In the genomic region with DNA sequence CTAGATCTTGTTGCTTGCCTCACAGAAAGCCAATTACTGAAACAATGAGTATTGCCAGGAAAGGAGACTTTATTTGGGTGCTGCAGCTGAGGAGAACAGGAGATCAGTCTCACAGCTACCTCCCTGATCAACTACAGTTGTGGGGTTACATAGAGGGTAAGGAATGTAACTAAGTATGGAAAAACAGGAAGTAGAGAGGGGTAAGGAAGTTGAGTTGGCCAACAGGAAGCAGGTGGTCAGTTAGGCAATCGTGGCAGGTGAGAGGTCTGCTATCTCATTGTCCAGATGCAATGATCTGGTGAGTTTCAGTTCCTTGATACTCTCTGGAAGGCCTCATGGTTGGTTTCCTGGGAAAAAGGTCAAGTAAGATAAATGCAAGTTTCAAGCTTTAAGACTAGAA, we compare ENCODE assay signal across 12 cellular contexts.
DNase-seq lines count a peak whose midpoint lies in the region; ATAC-seq and TF ChIP-seq lines count a peak whose summit lies in the region.
"Had no signal": no experiment of that assay in that cellular context is flagged by ENCODE, and none has a peak within 500 bp of the region (broad histone marks: within the 10 kb centered on the region; RNA-seq: fewer than 3 reads in every experiment).

No MANE protein-coding gene starts in this region.

- H3K4me3 ChIP-seq in GM23338 (no peak overlapping the region), endodermal cell (ENCODE audit: low read length) (no peak overlapping the region), stomach (no peak overlapping the region)
- H3K4me3 ChIP-seq: heart left ventricle, SK-N-MC had no signal

- H3K9ac ChIP-seq in endodermal cell (ENCODE audit: extremely low read depth, low read length, poor library complexity, severe bottlenecking): no peak overlapping the region

- H3K4me1 Mint-ChIP-seq in GM23338 (no peaks in the 10 kb centered on the region), endodermal cell (peaks cover 9% of the 10 kb centered on the region)
- H3K4me1 Mint-ChIP-seq in activated T-helper 17 cell treated with anti-CD3 and anti-CD28 coated beads, Interleukin-2, amount 50 U/mL, for 72 hours: no peaks in the 10 kb centered on the region

- TF ChIP-seq CTCF in GM23338 (conservative IDR thresholded peaks at IDR 0.05; ENCODE audit: low read depth in 2 of 2) (no peak), endodermal cell (conservative IDR thresholded peaks at IDR 0.05) (no peak), stomach (IDR thresholded peaks at IDR 0.05) (no peak)

- intact Hi-C loops in stomach (cut with DNase I; ENCODE audit: low total_unique reads): no loop called here

- no peak for TF ChIP-seq POLR2A in stomach (IDR thresholded peaks at IDR 0.05)

- DNase-seq in GM23338 (ENCODE audit: low spot score) (no peak), NOMO-1 treated with dmso at 0.1 percent for 144 hours (lab: John Stamatoyannopoulos, UW; ENCODE audit: unreplicated experiment) (peak; percentile 84), endodermal cell (no peak), pons (ENCODE audit: low spot score) (peak; percentile 64), stomach (no peak)
- DNase-seq: COR-L47, NCI-H1092 treated with DMSO at 0.1 percent for 48 hours, NCI-H526 treated with DMSO at 0.1 percent for 48 hours had no signal

- no peak overlapping the region for H3K4me3 Mint-ChIP-seq in GM23338
- H3K4me3 Mint-ChIP-seq in endodermal cell: no peak overlapping the region
- no peak overlapping the region for H3K4me3 Mint-ChIP-seq in activated T-helper 17 cell treated with anti-CD3 and anti-CD28 coated beads, Interleukin-2, amount 50 U/mL, for 72 hours

- H3K9me3 Mint-ChIP-seq in GM23338: peaks cover 23% of the 10 kb centered on the region
- peaks cover 17% of the 10 kb centered on the region for H3K9me3 Mint-ChIP-seq in endodermal cell
- H3K9me3 Mint-ChIP-seq in activated T-helper 17 cell treated with anti-CD3 and anti-CD28 coated beads, Interleukin-2, amount 50 U/mL, for 72 hours: peaks cover 5% of the 10 kb centered on the region

- H3K4me1 ChIP-seq in GM23338 (ENCODE audit: insufficient read depth): 0 out of 2 replicates have a peak, but pooled peaks cover 4% of the 10 kb centered on the region
- no peaks in the 10 kb centered on the region for H3K4me1 ChIP-seq in endodermal cell (ENCODE audit: control insufficient read depth, insufficient read depth, low read length)
- no peaks in the 10 kb centered on the region for H3K4me1 ChIP-seq in stomach

- peaks cover 26% of the 10 kb centered on the region for H3K9me2 ChIP-seq in GM23338 (ENCODE audit: insufficient read depth)

- H3K36me3 ChIP-seq in GM23338 (ENCODE audit: insufficient read depth): peaks cover 9% of the 10 kb centered on the region
- no peaks in the 10 kb centered on the region for H3K36me3 ChIP-seq in endodermal cell (ENCODE audit: control insufficient read depth, insufficient read depth, low read length)
- H3K36me3 ChIP-seq in stomach: no peaks in the 10 kb centered on the region
- H3K36me3 ChIP-seq: heart left ventricle had no signal

- no peaks in the 10 kb centered on the region for H3K79me2 ChIP-seq in GM23338 (replicated peaks; ENCODE audit: insufficient read depth)

- peak overlapping the region; percentile 30 for H3K27ac Mint-ChIP-seq in GM23338
- H3K27ac Mint-ChIP-seq in endodermal cell: peak overlapping the region; percentile 36
- no peak overlapping the region for H3K27ac Mint-ChIP-seq in activated T-helper 17 cell treated with anti-CD3 and anti-CD28 coated beads, Interleukin-2, amount 50 U/mL, for 72 hours

- no peak overlapping the region for H3K27ac ChIP-seq in GM23338 (ENCODE audit: low read depth)
- no peak overlapping the region for H3K27ac ChIP-seq in endodermal cell (ENCODE audit: low read depth, low read length)
- no peak overlapping the region for H3K27ac ChIP-seq in stomach
- H3K27ac ChIP-seq: heart left ventricle, SK-N-MC had no signal

- H3K36me3 Mint-ChIP-seq in GM23338 (ENCODE audit: low read depth) (peaks cover 22% of the 10 kb centered on the region), endodermal cell (ENCODE audit: low read depth) (no peaks in the 10 kb centered on the region)
- H3K36me3 Mint-ChIP-seq in activated T-helper 17 cell treated with anti-CD3 and anti-CD28 coated beads, Interleukin-2, amount 50 U/mL, for 72 hours (ENCODE audit: low read depth): no peaks in the 10 kb centered on the region

- TF ChIP-seq EP300 in stomach (IDR thresholded peaks at IDR 0.05): no peak

- peaks cover 11% of the 10 kb centered on the region for H3K9me3 ChIP-seq in endodermal cell (ENCODE audit: control insufficient read depth, low read length)
- peaks cover 0 to 12% (median 2%) of the 10 kb centered on the region in 4 donors for H3K9me3 ChIP-seq in stomach

- no peaks in the 10 kb centered on the region for H3F3A ChIP-seq in GM23338 (replicated peaks; ENCODE audit: low read depth)

- no peak overlapping the region for H3K4me2 ChIP-seq in GM23338

- ATAC-seq in GM23338 (no peak), HG03342 (IDR thresholded peaks at IDR 0.05; ENCODE audit: unreplicated experiment) (no peak)
- ATAC-seq in activated T-helper 17 cell treated with anti-CD3 and anti-CD28 coated beads, Interleukin-2, amount 50 U/mL, for 72 hours (replicated peaks): no peak

- H3K27me3 ChIP-seq in GM23338 (ENCODE audit: insufficient read depth): no peaks in the 10 kb centered on the region
- no peaks in the 10 kb centered on the region for H3K27me3 ChIP-seq in endodermal cell (ENCODE audit: control insufficient read depth, insufficient read depth, low read length, poor library complexity, severe bottlenecking)
- no peaks in the 10 kb centered on the region for H3K27me3 ChIP-seq in stomach
- H3K27me3 ChIP-seq: heart left ventricle had no signal

- H3K27me3 Mint-ChIP-seq in GM23338 (ENCODE audit: insufficient read depth, low read depth, poor library complexity): no peaks in the 10 kb centered on the region
- H3K27me3 Mint-ChIP-seq in endodermal cell (ENCODE audit: insufficient read depth): peaks cover 2% of the 10 kb centered on the region
- no peaks in the 10 kb centered on the region for H3K27me3 Mint-ChIP-seq in activated T-helper 17 cell treated with anti-CD3 and anti-CD28 coated beads, Interleukin-2, amount 50 U/mL, for 72 hours

- no peaks in the 10 kb centered on the region for H4K20me1 ChIP-seq in GM23338 (replicated peaks; ENCODE audit: insufficient read depth)

- H2AFZ ChIP-seq in GM23338: no peak overlapping the region; the same call in 1 of the 2 replicates

- 88 to 100% methylated on average over 1 of the region's 1 CpG for WGBS in endodermal cell (ENCODE audit: insufficient coverage in 1 of 2, insufficient read length in 1 of 2), 2 experiments
- WGBS in stomach, 5 donors: 25 to 47% (median 32%) methylated on average over 1 of the region's 1 CpG

TF ChIP-seq in GM23338, 12 proteins besides CTCF, POLR2A, EP300 and RAD21 (continues in another document):
- no peak for TF ChIP-seq CREB1 (CRISPR knock-in tag; IDR thresholded peaks at IDR 0.05; ENCODE audit: low read depth)
- TF ChIP-seq, protein P1, sequence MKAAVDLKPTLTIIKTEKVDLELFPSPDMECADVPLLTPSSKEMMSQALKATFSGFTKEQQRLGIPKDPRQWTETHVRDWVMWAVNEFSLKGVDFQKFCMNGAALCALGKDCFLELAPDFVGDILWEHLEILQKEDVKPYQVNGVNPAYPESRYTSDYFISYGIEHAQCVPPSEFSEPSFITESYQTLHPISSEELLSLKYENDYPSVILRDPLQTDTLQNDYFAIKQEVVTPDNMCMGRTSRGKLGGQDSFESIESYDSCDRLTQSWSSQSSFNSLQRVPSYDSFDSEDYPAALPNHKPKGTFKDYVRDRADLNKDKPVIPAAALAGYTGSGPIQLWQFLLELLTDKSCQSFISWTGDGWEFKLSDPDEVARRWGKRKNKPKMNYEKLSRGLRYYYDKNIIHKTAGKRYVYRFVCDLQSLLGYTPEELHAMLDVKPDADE (IDR thresholded peaks at IDR 0.05): no peak
- TF ChIP-seq, protein P2, sequence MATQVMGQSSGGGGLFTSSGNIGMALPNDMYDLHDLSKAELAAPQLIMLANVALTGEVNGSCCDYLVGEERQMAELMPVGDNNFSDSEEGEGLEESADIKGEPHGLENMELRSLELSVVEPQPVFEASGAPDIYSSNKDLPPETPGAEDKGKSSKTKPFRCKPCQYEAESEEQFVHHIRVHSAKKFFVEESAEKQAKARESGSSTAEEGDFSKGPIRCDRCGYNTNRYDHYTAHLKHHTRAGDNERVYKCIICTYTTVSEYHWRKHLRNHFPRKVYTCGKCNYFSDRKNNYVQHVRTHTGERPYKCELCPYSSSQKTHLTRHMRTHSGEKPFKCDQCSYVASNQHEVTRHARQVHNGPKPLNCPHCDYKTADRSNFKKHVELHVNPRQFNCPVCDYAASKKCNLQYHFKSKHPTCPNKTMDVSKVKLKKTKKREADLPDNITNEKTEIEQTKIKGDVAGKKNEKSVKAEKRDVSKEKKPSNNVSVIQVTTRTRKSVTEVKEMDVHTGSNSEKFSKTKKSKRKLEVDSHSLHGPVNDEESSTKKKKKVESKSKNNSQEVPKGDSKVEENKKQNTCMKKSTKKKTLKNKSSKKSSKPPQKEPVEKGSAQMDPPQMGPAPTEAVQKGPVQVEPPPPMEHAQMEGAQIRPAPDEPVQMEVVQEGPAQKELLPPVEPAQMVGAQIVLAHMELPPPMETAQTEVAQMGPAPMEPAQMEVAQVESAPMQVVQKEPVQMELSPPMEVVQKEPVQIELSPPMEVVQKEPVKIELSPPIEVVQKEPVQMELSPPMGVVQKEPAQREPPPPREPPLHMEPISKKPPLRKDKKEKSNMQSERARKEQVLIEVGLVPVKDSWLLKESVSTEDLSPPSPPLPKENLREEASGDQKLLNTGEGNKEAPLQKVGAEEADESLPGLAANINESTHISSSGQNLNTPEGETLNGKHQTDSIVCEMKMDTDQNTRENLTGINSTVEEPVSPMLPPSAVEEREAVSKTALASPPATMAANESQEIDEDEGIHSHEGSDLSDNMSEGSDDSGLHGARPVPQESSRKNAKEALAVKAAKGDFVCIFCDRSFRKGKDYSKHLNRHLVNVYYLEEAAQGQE (IDR thresholded peaks at IDR 0.05; ENCODE audit: unreplicated experiment): no peak

Comparison
In these comparisons a context has a peak if more than half of its experiments do, and no peak if none do; other contexts are left out.
1. DNase-seq: peak in NOMO-1 treated with dmso at 0.1 percent for 144 hours (single experiment) and pons (single experiment); none in GM23338 (single experiment), endodermal cell (single experiment) and stomach (single experiment).